8 cellular contexts compared by ENCODE assay signal in genomic region chr10:133335238-133336122, GRCh38. TPM values are rescaled to one million over a fixed set of nuclear protein-coding genes. Genes with fewer than 3 reads are reported as not detected.
DNase-seq lines count a peak whose midpoint lies in the region; ATAC-seq lines count a peak whose summit lies in the region.

No MANE protein-coding gene starts in this region.

- peak; percentile 65 for DNase-seq in AG08395 (ENCODE audit: low spot score)
- peak; percentile 79 to 80 for DNase-seq in activated T-cell treated with anti-CD3 and anti-CD28 coated beads, Interleukin-2, amount 50 U/mL, for 48 hours
- peak; percentile 56 to 95 (median 81) for DNase-seq in naive thymus-derived CD4-positive, alpha-beta T cell
- DNase-seq in stimulated activated effector memory CD8-positive, alpha-beta T cell treated with anti-CD3 and anti-CD28 coated beads, Interleukin-12 subunit alpha, Interleukin-12 subunit beta, amount 100 ng/mL, for 72 hours (ENCODE audit: low spot score in 2 of 2) = peak; percentile 57 to 77

- peak overlapping the region in 2 of 3 donors; percentile 33 to 71 for H3K27ac Mint-ChIP-seq in IgD-negative memory B cell
- H3K27ac Mint-ChIP-seq in naive thymus-derived CD4-positive, alpha-beta T cell = peak overlapping the region in 8 of 9 donors; percentile 50 to 93 (median 78)
- H3K27ac Mint-ChIP-seq in stimulated activated effector memory CD8-positive, alpha-beta T cell treated with anti-CD3 and anti-CD28 coated beads, Interleukin-12 subunit alpha, Interleukin-12 subunit beta, amount 100 ng/mL, for 72 hours = peak overlapping the region; percentile 71

- H3K4me3 ChIP-seq in esophagus (ENCODE audit: low read depth in 1 of 2, low read length in 2 of 2) = peak overlapping the region; percentile 19 to 29
- peak overlapping the region; percentile 65 for H3K4me3 ChIP-seq in naive thymus-derived CD4-positive, alpha-beta T cell (ENCODE audit: low read length)

- H3K27me3 Mint-ChIP-seq in IgD-negative memory B cell = peaks cover 6% of the 10 kb centered on the region
- peaks cover 0 to 41% (median 0%) of the 10 kb centered on the region in 5 donors for H3K27me3 Mint-ChIP-seq in naive thymus-derived CD4-positive, alpha-beta T cell

- H3K4me1 ChIP-seq in esophagus (ENCODE audit: control insufficient read depth in 2 of 2, insufficient read depth in 2 of 2, low read length in 1 of 2) = peaks cover 5 to 8% of the 10 kb centered on the region in 2 donors
- peaks cover 10 to 20% of the 10 kb centered on the region in 2 donors for H3K4me1 ChIP-seq in naive thymus-derived CD4-positive, alpha-beta T cell (ENCODE audit: control insufficient read depth in 2 of 2, insufficient read depth in 2 of 2, low read length in 2 of 2)

- no peaks in the 10 kb centered on the region for H3K36me3 ChIP-seq in esophagus (ENCODE audit: control insufficient read depth in 2 of 2, insufficient read depth in 2 of 2, low read length in 1 of 2)
- H3K36me3 ChIP-seq in naive thymus-derived CD4-positive, alpha-beta T cell (ENCODE audit: control insufficient read depth in 2 of 3, insufficient read depth in 3 of 3, low read length in 3 of 3) = no peaks in the 10 kb centered on the region

- H3K36me3 Mint-ChIP-seq in IgD-negative memory B cell = no peaks in the 10 kb centered on the region
- H3K36me3 Mint-ChIP-seq in naive thymus-derived CD4-positive, alpha-beta T cell = no peaks in the 10 kb centered on the region
- no peaks in the 10 kb centered on the region for H3K36me3 Mint-ChIP-seq in stimulated activated effector memory CD8-positive, alpha-beta T cell treated with anti-CD3 and anti-CD28 coated beads, Interleukin-12 subunit alpha, Interleukin-12 subunit beta, amount 100 ng/mL, for 72 hours

- POLR2A ChIA-PET in naive thymus-derived CD4-positive, alpha-beta T cell (lab: Charles Lee) = interaction anchor here (0.6 to 3.4 kb wide), 8 partner anchors 8 to 56 kb away, joined by 3 to 16 read pairs (median 3); partner anchors contain the start of gene ECHS1

- peak; percentile 53 for ATAC-seq in naive thymus-derived CD4-positive, alpha-beta T cell
- peak; percentile 51 for ATAC-seq in stimulated activated effector memory CD8-positive, alpha-beta T cell treated with anti-CD3 and anti-CD28 coated beads, Interleukin-12 subunit alpha, Interleukin-12 subunit beta, amount 100 ng/mL, for 72 hours
- ATAC-seq in HG02870 (IDR thresholded peaks at IDR 0.05; ENCODE audit: unreplicated experiment) = no peak
- no peak for ATAC-seq in GM21367 (IDR thresholded peaks at IDR 0.05; ENCODE audit: unreplicated experiment)

- H3K9me3 ChIP-seq in esophagus (ENCODE audit: control insufficient read depth in 2 of 2, insufficient read depth in 1 of 2, low read depth in 1 of 2, low read length in 1 of 2) = peaks cover 0 to 7% of the 10 kb centered on the region in 2 donors
- no peaks in the 10 kb centered on the region for H3K9me3 ChIP-seq in naive thymus-derived CD4-positive, alpha-beta T cell (ENCODE audit: control insufficient read depth in 2 of 3, low read length in 3 of 3)

- H3K27ac ChIP-seq in esophagus (ENCODE audit: low read depth in 2 of 2, low read length in 1 of 2) = no peak overlapping the region
- peak overlapping the region; percentile 78 for H3K27ac ChIP-seq in naive thymus-derived CD4-positive, alpha-beta T cell (ENCODE audit: low read depth, low read length)

- H3K27me3 ChIP-seq in esophagus (ENCODE audit: control insufficient read depth in 1 of 2, insufficient read depth in 2 of 2, low read length in 2 of 2) = peaks cover 0 to 11% of the 10 kb centered on the region in 2 donors
- no peaks in the 10 kb centered on the region for H3K27me3 ChIP-seq in naive thymus-derived CD4-positive, alpha-beta T cell (ENCODE audit: control insufficient read depth in 2 of 2, insufficient read depth in 2 of 2, low read length in 2 of 2)

- no peaks in the 10 kb centered on the region for H3K9me3 Mint-ChIP-seq in IgD-negative memory B cell
- peaks cover 0 to 8% (median 0%) of the 10 kb centered on the region in 11 donors for H3K9me3 Mint-ChIP-seq in naive thymus-derived CD4-positive, alpha-beta T cell
- no peaks in the 10 kb centered on the region for H3K9me3 Mint-ChIP-seq in stimulated activated effector memory CD8-positive, alpha-beta T cell treated with anti-CD3 and anti-CD28 coated beads, Interleukin-12 subunit alpha, Interleukin-12 subunit beta, amount 100 ng/mL, for 72 hours

- peaks cover 0 to 8% (median 2%) of the 10 kb centered on the region in 3 donors for H3K4me1 Mint-ChIP-seq in IgD-negative memory B cell
- peaks cover 0 to 5% (median 0%) of the 10 kb centered on the region in 7 donors for H3K4me1 Mint-ChIP-seq in naive thymus-derived CD4-positive, alpha-beta T cell
- H3K4me1 Mint-ChIP-seq in stimulated activated effector memory CD8-positive, alpha-beta T cell treated with anti-CD3 and anti-CD28 coated beads, Interleukin-12 subunit alpha, Interleukin-12 subunit beta, amount 100 ng/mL, for 72 hours = peaks cover 7% of the 10 kb centered on the region

- H3K4me3 Mint-ChIP-seq in IgD-negative memory B cell = peak overlapping the region; percentile 66 to 91 (median 78)
- H3K4me3 Mint-ChIP-seq in naive thymus-derived CD4-positive, alpha-beta T cell = peak overlapping the region in 9 of 10 donors; percentile 48 to 81 (median 68)
- H3K4me3 Mint-ChIP-seq in stimulated activated effector memory CD8-positive, alpha-beta T cell treated with anti-CD3 and anti-CD28 coated beads, Interleukin-12 subunit alpha, Interleukin-12 subunit beta, amount 100 ng/mL, for 72 hours = no peak overlapping the region

- CTCF ChIA-PET in naive thymus-derived CD4-positive, alpha-beta T cell (lab: Charles Lee) = interaction anchor here (1.4 kb wide), 1 partner anchor 54 kb away, joined by 3 read pairs; no protein-coding TSS in a partner anchor

- intact Hi-C loops in naive thymus-derived CD4-positive, alpha-beta T cell (cut with micrococcal nuclease) = loop anchor here in 1 of 2 donors (1.0 to 2.0 kb wide), 5 partner anchors 26 to 59 kb away; partner anchors contain the start of genes ECHS1 and MTG1

- WGBS in esophagus, 2 donors = 3 to 4% methylated on average over 59 to 76 of the region's 76 CpGs

RNA-seq across cellular contexts. Expression of gene CALY, which starts 1.2 kb away (rescaled TPM):
- polyA plus RNA-seq in IgD-negative memory B cell = not detected
- under 1 TPM; 0.05 to 0.12 TPM for polyA plus RNA-seq in esophagus
- total RNA-seq in naive thymus-derived CD4-positive, alpha-beta T cell = 1 to 10 TPM in 4 of 5 experiments, not detected in 1; 1.5 to 5.1 (median 3.4) TPM
- under 1 TPM; 0.33 to 0.91 TPM for polyA plus RNA-seq in naive thymus-derived CD4-positive, alpha-beta T cell

RNA-seq across cellular contexts. Expression of gene PRAP1, which starts 11.7 kb away (rescaled TPM):
- not detected for polyA plus RNA-seq in IgD-negative memory B cell
- not detected for polyA plus RNA-seq in esophagus
- not detected for total RNA-seq in naive thymus-derived CD4-positive, alpha-beta T cell
- not detected for polyA plus RNA-seq in naive thymus-derived CD4-positive, alpha-beta T cell

RNA-seq across cellular contexts. Expression of gene FUOM, which starts 22.3 kb away (rescaled TPM):
- polyA plus RNA-seq in IgD-negative memory B cell (37.1 TPM), esophagus (10 to 100 TPM in 1 of 2 donors, 1 to 10 TPM in 1; 10.0 to 11.7 TPM)
- total RNA-seq in naive thymus-derived CD4-positive, alpha-beta T cell = 10 to 100 TPM; 11.2 to 24.6 (median 16.9) TPM
- polyA plus RNA-seq in naive thymus-derived CD4-positive, alpha-beta T cell = 10 to 100 TPM; 21.9 to 22.9 TPM

RNA-seq across cellular contexts. Expression of gene ZNF511, which starts 26.8 kb away (rescaled TPM):
- polyA plus RNA-seq in IgD-negative memory B cell = 107 TPM
- polyA plus RNA-seq in esophagus = 10 to 100 TPM; 28.4 to 41.7 TPM
- 10 to 100 TPM; 29.6 to 49.8 (median 32.8) TPM for total RNA-seq in naive thymus-derived CD4-positive, alpha-beta T cell
- polyA plus RNA-seq in naive thymus-derived CD4-positive, alpha-beta T cell = 10 to 100 TPM; 78.9 to 88.1 TPM

RNA-seq across cellular contexts. Expression of gene TUBGCP2, which starts 26.8 kb away (rescaled TPM):
- 32.1 TPM for polyA plus RNA-seq in IgD-negative memory B cell
- polyA plus RNA-seq in esophagus = 10 to 100 TPM; 25.5 to 49.3 TPM
- 10 to 100 TPM; 67.7 to 97.0 (median 69.5) TPM for total RNA-seq in naive thymus-derived CD4-positive, alpha-beta T cell
- polyA plus RNA-seq in naive thymus-derived CD4-positive, alpha-beta T cell = 10 to 100 TPM; 29.6 to 32.6 TPM

Comparison
In these comparisons a context has a peak if more than half of its experiments do, and no peak if none do; other contexts are left out.
1. ATAC-seq: peak in naive thymus-derived CD4-positive, alpha-beta T cell (single experiment) and stimulated activated effector memory CD8-positive, alpha-beta T cell treated with anti-CD3 and anti-CD28 coated beads, Interleukin-12 subunit alpha, Interleukin-12 subunit beta, amount 100 ng/mL, for 72 hours (single experiment); none in HG02870 (single experiment) and GM21367 (single experiment).
2. Peak in every context shown above with its lines, with median percentiles within 50 percentile points of each other: DNase-seq and H3K27ac Mint-ChIP-seq.